In the genomic region with DNA sequence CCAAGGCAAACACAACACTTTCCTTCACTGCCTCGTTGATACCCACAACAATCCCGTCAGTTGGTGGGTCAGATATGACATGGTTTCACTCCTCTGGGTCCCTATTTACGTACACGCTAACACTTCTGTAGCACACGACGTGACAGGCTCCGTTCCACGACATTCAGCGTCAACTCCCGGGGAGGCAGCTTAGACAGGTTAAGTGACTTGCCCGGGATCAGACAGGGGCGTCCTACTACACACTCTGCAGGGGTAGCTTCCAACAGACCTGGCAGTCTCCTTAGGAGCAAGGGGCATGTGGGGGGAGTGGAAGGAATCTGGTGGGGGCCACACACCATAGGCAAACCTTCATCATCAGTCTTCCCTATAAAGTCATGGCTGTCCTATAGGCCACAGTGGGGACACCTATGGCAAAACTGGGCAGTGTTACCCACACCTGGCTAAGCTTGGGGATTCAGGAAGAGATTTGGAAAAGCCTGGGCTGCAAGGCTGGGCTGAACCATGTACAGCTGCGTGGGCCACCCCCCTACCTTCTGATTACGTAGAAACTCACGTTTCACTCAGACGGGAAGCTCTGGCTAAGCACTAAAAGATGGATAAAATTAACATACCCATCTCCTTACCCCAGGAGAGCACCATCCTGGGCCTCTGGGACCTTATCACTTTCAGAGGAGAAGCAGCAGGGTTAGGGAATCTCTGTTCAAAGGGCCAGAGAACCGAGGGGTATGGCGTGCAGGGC, we compare ENCODE assay signal across 9 cellular contexts. TPM values are rescaled to one million over a fixed set of nuclear protein-coding genes. Genes with fewer than 3 reads are reported as not detected.
DNase-seq lines count a peak whose midpoint lies in the region; ATAC-seq and TF ChIP-seq lines count a peak whose summit lies in the region.
"Had no signal": no experiment of that assay in that cellular context is flagged by ENCODE, and none has a peak within 500 bp of the region (broad histone marks: within the 10 kb centered on the region; RNA-seq: fewer than 3 reads in every experiment).

No MANE protein-coding gene starts in this region.

- H3K9ac ChIP-seq in DND-41 (ENCODE audit: low read depth, low read length) (peak overlapping the region; percentile 92), MM.1S (ENCODE audit: low read length) (no peak overlapping the region; the same call in 1 of the 2 replicates), duodenal mucosa (ENCODE audit: low read depth in 1 of 2, low read length in 2 of 2) (peak overlapping the region in 1 of 2 donors; percentile 77), neural progenitor cell (no peak overlapping the region)

- H3K79me2 ChIP-seq in DND-41 (ENCODE audit: insufficient read depth, low read length) (peaks cover 39% of the 10 kb centered on the region), MM.1S (ENCODE audit: low read length) (peaks cover 14% of the 10 kb centered on the region), neural progenitor cell (ENCODE audit: low read depth) (peaks cover 10% of the 10 kb centered on the region)

- no peaks in the 10 kb centered on the region for H3K9me3 Mint-ChIP-seq in neural progenitor cell

- TF ChIP-seq CTCF in DND-41 (IDR thresholded peaks at IDR 0.05; ENCODE audit: borderline replicate concordance, extremely low read depth, low read length, poor library complexity, severe bottlenecking) (no peak), MM.1S (IDR thresholded peaks at IDR 0.05; ENCODE audit: low read length) (no peak), neural progenitor cell (IDR thresholded peaks at IDR 0.05) (no peak)

- peak overlapping the region; percentile 84 for H3K4me3 Mint-ChIP-seq in neural progenitor cell

- H3F3A ChIP-seq in MM.1S (ENCODE audit: insufficient read depth, low read length) (peaks cover 17% of the 10 kb centered on the region), neural progenitor cell (ENCODE audit: low read depth) (peaks cover 15% of the 10 kb centered on the region)

- H3K27ac ChIP-seq in DND-41 (ENCODE audit: low read length), result peak overlapping the region; percentile 96; the same call in 1 of the 2 replicates
- no peak overlapping the region for H3K27ac ChIP-seq in MM.1S (ENCODE audit: low read length)
- H3K27ac ChIP-seq in duodenal mucosa (ENCODE audit: low read depth, low read length), result no peak overlapping the region
- no peak overlapping the region for H3K27ac ChIP-seq in neural progenitor cell

- DNase-seq in DND-41 (no peak), MM.1S (no peak), neural progenitor cell (ENCODE audit: low spot score) (no peak), NCI-H774 (lab: John Stamatoyannopoulos, UW) (no peak), erythroblast (lab: John Stamatoyannopoulos, UW) (no peak)
- DNase-seq: left lung had no signal

- H3K4me3 ChIP-seq in DND-41 (ENCODE audit: low read depth in 1 of 2, low read length in 2 of 2) (peak overlapping the region in 1 of 2 experiments; percentile 95; a peak in 2 of 4 replicates), MM.1S (ENCODE audit: low read length) (no peak overlapping the region), duodenal mucosa (ENCODE audit: low read depth in 1 of 2, low read length in 2 of 2) (peak overlapping the region; percentile 80 to 82), neural progenitor cell (no peak overlapping the region)

- H3K27me3 ChIP-seq in DND-41 (ENCODE audit: insufficient read depth, low read length, poor library complexity), result no peaks in the 10 kb centered on the region
- no peaks in the 10 kb centered on the region for H3K27me3 ChIP-seq in MM.1S (replicated peaks; ENCODE audit: insufficient read depth, low read length)
- H3K27me3 ChIP-seq in duodenal mucosa (ENCODE audit: control insufficient read depth in 1 of 2, insufficient read depth in 2 of 2, low read length in 2 of 2), result no peaks in the 10 kb centered on the region
- H3K27me3 ChIP-seq in neural progenitor cell, result no peaks in the 10 kb centered on the region
- H3K27me3 ChIP-seq: left lung had no signal

- H3K4me1 ChIP-seq in DND-41 (ENCODE audit: insufficient read depth, low read length), result peaks cover 45% of the 10 kb centered on the region
- H3K4me1 ChIP-seq in MM.1S (ENCODE audit: low read length), result peaks cover 6% of the 10 kb centered on the region; the same call in 1 of the 2 replicates
- H3K4me1 ChIP-seq in duodenal mucosa (ENCODE audit: control insufficient read depth in 1 of 2, insufficient read depth in 2 of 2, low read length in 2 of 2), result peaks cover 23 to 25% of the 10 kb centered on the region in 2 donors
- peaks cover 4% of the 10 kb centered on the region for H3K4me1 ChIP-seq in neural progenitor cell

- H3K36me3 ChIP-seq in DND-41 (ENCODE audit: insufficient read depth, low read length), result peaks cover 28% of the 10 kb centered on the region
- no peaks in the 10 kb centered on the region for H3K36me3 ChIP-seq in MM.1S (replicated peaks; ENCODE audit: insufficient read depth, low read length)
- peaks cover 0 to 13% of the 10 kb centered on the region in 2 donors for H3K36me3 ChIP-seq in duodenal mucosa (ENCODE audit: control insufficient read depth in 1 of 2, insufficient read depth in 2 of 2, low read length in 2 of 2)
- no peaks in the 10 kb centered on the region for H3K36me3 ChIP-seq in neural progenitor cell

- H2AFZ ChIP-seq in DND-41 (ENCODE audit: low read depth, low read length), result no peak overlapping the region
- no peak overlapping the region for H2AFZ ChIP-seq in MM.1S (ENCODE audit: low read length)
- no peak overlapping the region for H2AFZ ChIP-seq in neural progenitor cell (replicated peaks)

- H3K4me2 ChIP-seq in DND-41 (ENCODE audit: insufficient read depth, low read length), result peak overlapping the region; percentile 95
- peak overlapping the region; percentile 90 for H3K4me2 ChIP-seq in MM.1S (ENCODE audit: low read depth, low read length)
- H3K4me2 ChIP-seq in neural progenitor cell, result no peak overlapping the region

- H3K36me3 Mint-ChIP-seq in neural progenitor cell, result peaks cover 5% of the 10 kb centered on the region

- peaks cover 4% of the 10 kb centered on the region for H3K27me3 Mint-ChIP-seq in neural progenitor cell (ENCODE audit: insufficient read depth, low read depth)

- no peaks in the 10 kb centered on the region for H3K9me2 ChIP-seq in MM.1S (replicated peaks; ENCODE audit: insufficient read depth, low read length)

- H4K20me1 ChIP-seq in DND-41 (ENCODE audit: insufficient read depth, low read length) (peaks cover 27% of the 10 kb centered on the region), MM.1S (ENCODE audit: insufficient read depth, low read length) (no peaks in the 10 kb centered on the region), neural progenitor cell (ENCODE audit: low read depth) (peaks cover 17% of the 10 kb centered on the region)

- H3K9me3 ChIP-seq in DND-41 (ENCODE audit: insufficient read depth, low read length, severe bottlenecking) (no peaks in the 10 kb centered on the region), MM.1S (replicated peaks; ENCODE audit: insufficient read depth, low read length) (no peaks in the 10 kb centered on the region), duodenal mucosa (ENCODE audit: control insufficient read depth in 1 of 2, low read length in 2 of 2) (no peaks in the 10 kb centered on the region), neural progenitor cell (ENCODE audit: low read depth) (no peaks in the 10 kb centered on the region)
- H3K9me3 ChIP-seq: left lung had no signal

- H3K4me1 Mint-ChIP-seq in neural progenitor cell, result peaks cover 24% of the 10 kb centered on the region

- no peak for TF ChIP-seq POLR2A in erythroblast (IDR thresholded peaks at IDR 0.05; ENCODE audit: low read length)

- H3K27ac Mint-ChIP-seq in neural progenitor cell, result no peak overlapping the region

- ATAC-seq in DND-41 (ENCODE audit: insufficient read depth, low read depth), result no peak
- no peak for ATAC-seq in GM21723 (IDR thresholded peaks at IDR 0.05; ENCODE audit: unreplicated experiment)
- ATAC-seq in HG03460 (IDR thresholded peaks at IDR 0.05; ENCODE audit: unreplicated experiment), result no peak

RNA-seq across cellular contexts. Expression of a gene that starts 2.0 kb away (rescaled TPM):
- total RNA-seq in neural progenitor cell (ENCODE audit: low replicate concordance), result 7.7 and 17.4 TPM in 2 replicates

RNA-seq across cellular contexts. Expression of a gene that starts 11.9 kb away (rescaled TPM):
- total RNA-seq in neural progenitor cell (ENCODE audit: low replicate concordance), result 1.1 and 1.3 TPM in 2 replicates

RNA-seq across cellular contexts. Expression of a gene that starts 25.8 kb away (rescaled TPM):
- 93.5 and 147 TPM in 2 replicates for total RNA-seq in neural progenitor cell (ENCODE audit: low replicate concordance)

Comparison
In these comparisons a context has a peak if more than half of its experiments do, and no peak if none do; other contexts are left out.
1. H3K4me3 ChIP-seq: peak in duodenal mucosa (2 of 2); none in MM.1S (single experiment) and neural progenitor cell (single experiment).